Comparison of ENCODE assay signal across 15 cellular contexts in the genomic region with DNA sequence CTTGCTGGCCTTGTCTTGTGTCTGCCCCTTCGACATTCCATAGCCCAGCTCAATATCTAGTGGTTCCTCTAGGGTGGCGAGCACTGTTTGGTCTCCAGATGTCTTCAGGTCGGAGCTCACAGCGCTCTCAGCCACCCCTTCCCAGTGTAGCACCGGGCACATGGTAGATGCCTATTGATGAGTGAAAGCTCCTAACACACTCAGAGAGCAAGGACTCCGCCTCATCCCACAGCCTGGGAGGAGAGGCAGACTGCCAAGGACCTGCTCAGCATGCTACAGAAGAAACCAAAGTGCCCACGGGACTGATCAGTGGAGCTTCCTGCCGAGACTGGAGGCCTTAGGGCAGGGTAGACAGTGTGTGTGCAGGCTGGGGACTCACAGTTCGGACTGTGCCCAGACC. TPM values are rescaled to one million over a fixed set of nuclear protein-coding genes. Genes with fewer than 3 reads are reported as not detected.
DNase-seq lines count a peak whose midpoint lies in the region; ATAC-seq and TF ChIP-seq lines count a peak whose summit lies in the region.
"Had no signal": no experiment of that assay in that cellular context is flagged by ENCODE, and none has a peak within 500 bp of the region (broad histone marks: within the 10 kb centered on the region; RNA-seq: fewer than 3 reads in every experiment).

No MANE protein-coding gene starts in this region.

- no peaks in the 10 kb centered on the region for H3K27me3 ChIP-seq in breast epithelium
- H3K27me3 ChIP-seq: hepatocyte had no signal

- no peak for TF ChIP-seq POLR2A in breast epithelium (IDR thresholded peaks at IDR 0.05)

- H3K4me1 ChIP-seq in breast epithelium = no peaks in the 10 kb centered on the region
- H3K4me1 ChIP-seq: HAP-1 had no signal

- no peaks in the 10 kb centered on the region for H3K36me3 ChIP-seq in breast epithelium
- H3K36me3 ChIP-seq: HAP-1 had no signal

- H3K9me3 ChIP-seq in breast epithelium = no peaks in the 10 kb centered on the region
- H3K9me3 ChIP-seq: HAP-1 had no signal

- no peak for ATAC-seq in HG02938 (IDR thresholded peaks at IDR 0.05; ENCODE audit: unreplicated experiment)

- no peak overlapping the region for H3K27ac ChIP-seq in breast epithelium
- H3K27ac ChIP-seq: hepatocyte had no signal

- DNase-seq in activated effector memory CD4-positive, alpha-beta T cell treated with anti-CD3 and anti-CD28 coated beads, Interleukin-2, amount 50 U/mL, for 16 hours = peak; percentile 22
- no peak for DNase-seq in activated effector memory CD4-positive, alpha-beta T cell treated with Interleukin-2 at 50 U/mL for 16 hours
- DNase-seq in RPMI8226 = peak; percentile 28
- DNase-seq in fibroblast of mammary gland (ENCODE audit: low read depth) = peak; percentile 66
- peak; percentile 77 for DNase-seq in stromal cell of bone marrow (ENCODE audit: low read depth)
- no peak for DNase-seq in NCI-H2227 treated with DMSO at 0.1 percent for 48 hours (lab: John Stamatoyannopoulos, UW)
- no peak for DNase-seq in breast epithelium (ENCODE audit: low spot score in 2 of 2)
- DNase-seq: activated CD8-positive, alpha-beta memory T cell treated with anti-CD3 and anti-CD28 coated beads for 24 hours; mammary epithelial cell; NCI-H1436 treated with DMSO at 0.1 percent for 48 hours had no signal

- TF ChIP-seq CTCF in fibroblast of mammary gland (conservative IDR thresholded peaks at IDR 0.05; ENCODE audit: control insufficient read depth, insufficient read depth, low read depth, low read length) = no peak
- no peak for TF ChIP-seq CTCF in breast epithelium (IDR thresholded peaks at IDR 0.05)

- no peak overlapping the region for H3K4me3 ChIP-seq in fibroblast of mammary gland (ENCODE audit: control insufficient read depth, low read depth, low read length)
- no peak overlapping the region for H3K4me3 ChIP-seq in breast epithelium
- H3K4me3 ChIP-seq: HAP-1, hepatocyte had no signal

- intact Hi-C loops in breast epithelium (cut with DNase I; ENCODE audit: low total_unique reads) = no loop called here

RNA-seq across cellular contexts. Expression of a gene that starts 10.9 kb away (rescaled TPM):
- under 1 TPM in 2 of 3 donors, not detected in 1; 0.15 to 0.16 TPM for total RNA-seq in breast epithelium

RNA-seq across cellular contexts. Expression of a gene that starts 51.5 kb away (rescaled TPM):
- total RNA-seq in breast epithelium = under 1 TPM in 2 of 3 donors, not detected in 1; under 0.01 to 0.15 TPM
- total RNA-seq: mammary epithelial cell, osteocyte, urinary bladder had no signal

Comparison
In these comparisons a context has a peak if more than half of its experiments do, and no peak if none do; other contexts are left out.
1. DNase-seq: peak in activated effector memory CD4-positive, alpha-beta T cell treated with anti-CD3 and anti-CD28 coated beads, Interleukin-2, amount 50 U/mL, for 16 hours (single experiment), RPMI8226 (single experiment), fibroblast of mammary gland (single experiment) and stromal cell of bone marrow (single experiment); none in activated effector memory CD4-positive, alpha-beta T cell treated with Interleukin-2 at 50 U/mL for 16 hours (single experiment), NCI-H2227 treated with DMSO at 0.1 percent for 48 hours (single experiment) and breast epithelium (0 of 2).